In the genomic region with DNA sequence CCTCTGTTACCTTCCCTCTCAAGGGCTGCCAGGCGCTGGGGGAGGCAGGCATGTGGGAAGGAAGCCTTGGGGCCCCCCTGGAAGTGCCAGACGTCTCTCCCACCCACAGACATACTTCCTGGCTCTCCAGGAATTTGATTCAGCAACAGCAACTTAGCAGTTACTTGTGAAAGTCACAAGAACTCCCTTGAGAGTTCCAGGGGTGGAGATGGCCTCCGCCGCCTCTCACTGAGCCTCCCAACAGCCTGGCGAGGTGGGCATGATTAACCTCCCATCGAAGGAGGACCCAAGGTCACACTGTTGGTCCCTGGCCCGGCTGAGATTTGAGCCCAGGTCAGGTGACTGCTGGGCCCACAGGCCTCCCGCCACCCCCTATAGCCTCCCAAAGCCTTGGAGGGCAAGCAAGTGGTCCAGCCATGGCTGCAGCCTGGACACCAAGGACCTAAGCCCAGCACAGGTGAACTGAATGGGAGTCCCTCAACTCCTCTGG, we compare ENCODE assay signal across 11 cellular contexts. TPM values are rescaled to one million over a fixed set of nuclear protein-coding genes. Genes with fewer than 3 reads are reported as not detected.
DNase-seq lines count a peak whose midpoint lies in the region; ATAC-seq and TF ChIP-seq lines count a peak whose summit lies in the region.
"Had no signal": no experiment of that assay in that cellular context is flagged by ENCODE, and none has a peak within 500 bp of the region (broad histone marks: within the 10 kb centered on the region; RNA-seq: fewer than 3 reads in every experiment).

No MANE protein-coding gene starts in this region.

- peak overlapping the region; percentile 11 to 81; a peak in 3 of 4 replicates for H4K8ac ChIP-seq in IMR-90 (ENCODE audit: low read depth in 2 of 2, low read length in 2 of 2)

- TF ChIP-seq RAD21 in IMR-90 (IDR thresholded peaks at IDR 0.05; ENCODE audit: low read length) = no peak

- H3K14ac ChIP-seq in IMR-90 (replicated peaks; ENCODE audit: low read depth, low read length) = peak overlapping the region; percentile 19; the same call in 1 of the 2 replicates

- H4K91ac ChIP-seq in IMR-90 (ENCODE audit: insufficient read depth, low read depth, low read length) = peak overlapping the region; percentile 93

- H4K20me1 ChIP-seq in BLaER1 = no peaks in the 10 kb centered on the region
- H4K20me1 ChIP-seq in IMR-90 (ENCODE audit: insufficient read depth, low read length) = peaks cover 7% of the 10 kb centered on the region; the same call in 1 of the 2 replicates
- no peaks in the 10 kb centered on the region for H4K20me1 ChIP-seq in mammary epithelial cell (ENCODE audit: insufficient read depth, low read length)

- H3K36me3 ChIP-seq in BLaER1 (no peaks in the 10 kb centered on the region), IMR-90 (ENCODE audit: control insufficient read depth, insufficient read depth, low read length) (no peaks in the 10 kb centered on the region), mammary epithelial cell (ENCODE audit: insufficient read depth, low read length) (no peaks in the 10 kb centered on the region), mucosa of rectum (ENCODE audit: control insufficient read depth in 2 of 2, insufficient read depth in 2 of 2, low read length in 2 of 2) (no peaks in the 10 kb centered on the region)

- H3K4me1 ChIP-seq in BLaER1 = peaks cover 63% of the 10 kb centered on the region
- peaks cover 47% of the 10 kb centered on the region for H3K4me1 ChIP-seq in IMR-90 (ENCODE audit: control insufficient read depth, insufficient read depth, low read length)
- H3K4me1 ChIP-seq in mammary epithelial cell (ENCODE audit: insufficient read depth, low read length) = peaks cover 56% of the 10 kb centered on the region
- H3K4me1 ChIP-seq in mucosa of rectum (ENCODE audit: control insufficient read depth in 2 of 2, insufficient read depth in 2 of 2, low read length in 2 of 2) = peaks cover 59 to 67% of the 10 kb centered on the region in 2 donors

- peak overlapping the region; percentile 83 for H3K4ac ChIP-seq in IMR-90 (ENCODE audit: low read depth, low read length)

- 0% methylated on average over 1 of the region's 8 CpGs; no CpG with 5 or more reads in 1 of the 2 experiments for WGBS in IMR-90 (ENCODE audit: extremely low coverage in 2 of 2, insufficient read length in 1 of 2), 2 experiments
- 47% methylated on average over 7 of the region's 8 CpGs for WGBS in mammary epithelial cell (ENCODE audit: low coverage, missing lambda C conversion rate)

- H3K4me2 ChIP-seq in BLaER1 = peak overlapping the region; percentile 92
- H3K4me2 ChIP-seq in IMR-90 (ENCODE audit: low read depth, low read length) = no peak overlapping the region
- H3K4me2 ChIP-seq in mammary epithelial cell (ENCODE audit: insufficient read depth, low read depth, low read length) = peak overlapping the region; percentile 43

- H3K27ac ChIP-seq in BLaER1 = peak overlapping the region; percentile 64
- 0 out of 2 replicates have a peak overlapping the region, but pooled peaks have one; percentile 9 for H3K27ac ChIP-seq in IMR-90 (ENCODE audit: insufficient read depth, low read length)
- H3K27ac ChIP-seq in mammary epithelial cell (ENCODE audit: insufficient read depth, low read depth, low read length) = no peak overlapping the region
- H3K27ac ChIP-seq in mucosa of rectum (ENCODE audit: low read depth in 2 of 2, low read length in 2 of 2) = peak overlapping the region; percentile 89 to 94

- H2AFZ ChIP-seq in IMR-90 (replicated peaks; ENCODE audit: low read length, poor library complexity) = peak overlapping the region; percentile 44
- H2AFZ ChIP-seq in mammary epithelial cell (ENCODE audit: low read depth, low read length) = peak overlapping the region; percentile 19

- CTCF ChIA-PET in IMR-90 (lab: Yijun Ruan, JAX) (interaction anchor here (2.8 kb wide), 1 partner anchor 150 kb away, joined by 9 read pairs; no protein-coding TSS in a partner anchor), mammary epithelial cell (lab: Charles Lee; ENCODE audit: low non-redundant PET) (no interaction called here)

- peak overlapping the region; percentile 66; the same call in 1 of the 2 replicates for H2BK20ac ChIP-seq in IMR-90 (ENCODE audit: low read depth, low read length)

- H3K9ac ChIP-seq in BLaER1 = peak overlapping the region; percentile 42; the same call in 1 of the 2 replicates
- H3K9ac ChIP-seq in IMR-90 (ENCODE audit: low read depth, low read length) = no peak overlapping the region
- H3K9ac ChIP-seq in mammary epithelial cell (ENCODE audit: insufficient read depth, low read length) = no peak overlapping the region
- H3K9ac ChIP-seq in mucosa of rectum (ENCODE audit: low read depth in 1 of 2, low read length in 2 of 2) = peak overlapping the region; percentile 59 to 60

- H2AK5ac ChIP-seq in IMR-90 (ENCODE audit: low read depth, low read length) = peak overlapping the region; percentile 91

- H4K5ac ChIP-seq in IMR-90 (ENCODE audit: low read depth, low read length) = no peak overlapping the region

- no peaks in the 10 kb centered on the region for H3K9me3 ChIP-seq in BLaER1
- no peaks in the 10 kb centered on the region for H3K9me3 ChIP-seq in IMR-90 (ENCODE audit: control insufficient read depth, insufficient read depth, low read length)
- H3K9me3 ChIP-seq in mammary epithelial cell (replicated peaks; ENCODE audit: insufficient read depth, low read length) = no peaks in the 10 kb centered on the region
- H3K9me3 ChIP-seq in mucosa of rectum (ENCODE audit: control insufficient read depth in 2 of 2, low read length in 2 of 2) = no peaks in the 10 kb centered on the region

- intact Hi-C loops in IMR-90 (cut with micrococcal nuclease) (no loop called here), mammary epithelial cell (cut with micrococcal nuclease) (loop anchor here (2.0 kb wide), 1 partner anchor 14 kb away; a partner anchor contains a TSS)

- H3K9me1 ChIP-seq in IMR-90 (ENCODE audit: insufficient read depth, low read length) = peaks cover 24% of the 10 kb centered on the region

- DNase-seq in IMR-90 (peak; percentile 61), mammary epithelial cell (no peak), NCI-H345 treated with DMSO at 0.1 percent for 48 hours (lab: John Stamatoyannopoulos, UW; ENCODE audit: unreplicated experiment) (no peak), Ammon's horn (ENCODE audit: low spot score) (no peak)
- DNase-seq: activated CD4-positive, alpha-beta T cell treated with anti-CD3 and anti-CD28 coated beads for 1 hour; NCI-H1436 treated with DMSO at 0.1 percent for 48 hours had no signal

- H3K79me2 ChIP-seq in mammary epithelial cell (ENCODE audit: insufficient read depth, low read length) = no peaks in the 10 kb centered on the region

- no peak overlapping the region for H3K23ac ChIP-seq in IMR-90 (ENCODE audit: low read depth, low read length)

- H3K4me3 ChIP-seq in BLaER1 (peak overlapping the region; percentile 10; the same call in 1 of the 2 replicates), IMR-90 (ENCODE audit: insufficient read depth, low read depth, low read length) (no peak overlapping the region), mammary epithelial cell (replicated peaks in 1 of 3; ENCODE audit: insufficient read depth in 1 of 3, low read depth in 2 of 3, low read length in 3 of 3) (no peak overlapping the region), mucosa of rectum (ENCODE audit: low read length in 2 of 2) (peak overlapping the region; percentile 50 to 61)

- H2BK5ac ChIP-seq in IMR-90 (ENCODE audit: low read depth, low read length, poor library complexity, severe bottlenecking) = peak overlapping the region; percentile 28

- no peak overlapping the region for H2AK9ac ChIP-seq in IMR-90 (replicated peaks; ENCODE audit: low read depth, low read length, poor library complexity)

- BruUV-seq in IMR-90 (replicated peaks; lab: Mats Ljungman, UMichigan) (no TSS peak), mammary epithelial cell (replicated peaks; lab: Mats Ljungman, UMichigan) (no TSS peak)

- POLR2A ChIA-PET in IMR-90 (lab: Charles Lee; ENCODE audit: unreplicated experiment) = no interaction called here

- in situ Hi-C loops in IMR-90 (cut with MboI; ENCODE audit: low sequenced_read_pairs) (no loop called here), mammary epithelial cell (cut with MboI; ENCODE audit: low sequenced_read_pairs in 2 of 2) (no loop called here)

- TF ChIP-seq CTCF in IMR-90 (conservative IDR thresholded peaks at IDR 0.05; ENCODE audit: low read depth, low read length) = no peak
- no peak for TF ChIP-seq CTCF in mammary epithelial cell (conservative IDR thresholded peaks at IDR 0.05 in 1 of 2, IDR thresholded peaks at IDR 0.05 in 1 of 2; ENCODE audit: extremely low read depth in 1 of 2, insufficient read depth in 1 of 2, low read depth in 1 of 2, low read length in 2 of 2)

- H3K18ac ChIP-seq in IMR-90 (ENCODE audit: low read depth, low read length) = peak overlapping the region; percentile 14; the same call in 1 of the 2 replicates

- dilution Hi-C loops in IMR-90 (cut with HindIII; ENCODE audit: low sequenced_read_pairs, unreplicated experiment) (no loop called here), mammary epithelial cell (cut with HindIII; ENCODE audit: low sequenced_read_pairs) (no loop called here)

- H3K56ac ChIP-seq in IMR-90 (ENCODE audit: extremely low read depth, insufficient read depth, low read length) = no peak overlapping the region

- TF ChIP-seq POLR2A in IMR-90 (IDR thresholded peaks at IDR 0.05; ENCODE audit: low read depth, low read length) = 0 out of 2 replicates have a peak, but pooled peaks have one; percentile 12

- no peaks in the 10 kb centered on the region for H3K79me1 ChIP-seq in IMR-90 (ENCODE audit: low read depth in 1 of 2, low read length in 2 of 2)

- ATAC-seq in IMR-90 (ENCODE audit: low read depth) (no peak), GM18858 (IDR thresholded peaks at IDR 0.05; ENCODE audit: unreplicated experiment) (no peak), HG03460 (IDR thresholded peaks at IDR 0.05; ENCODE audit: unreplicated experiment) (no peak)

- peak overlapping the region; percentile 72 for H2BK120ac ChIP-seq in IMR-90 (ENCODE audit: low read depth, low read length)

- peak overlapping the region; percentile 45; the same call in 2 of the 3 replicates for H2BK15ac ChIP-seq in IMR-90 (ENCODE audit: low read depth, low read length)

- H3K27me3 ChIP-seq in BLaER1 = no peaks in the 10 kb centered on the region
- 0 out of 2 replicates have a peak, but pooled peaks cover 1% of the 10 kb centered on the region for H3K27me3 ChIP-seq in IMR-90 (ENCODE audit: control insufficient read depth, insufficient read depth, low read length)
- H3K27me3 ChIP-seq in mammary epithelial cell (ENCODE audit: insufficient read depth, low read length) = no peaks in the 10 kb centered on the region
- no peaks in the 10 kb centered on the region for H3K27me3 ChIP-seq in mucosa of rectum (ENCODE audit: control insufficient read depth in 2 of 2, insufficient read depth in 2 of 2, low read length in 2 of 2)

TF ChIP-seq in IMR-90, 13 proteins besides CTCF, POLR2A, EP300 and RAD21 (continues in another document):
- TF ChIP-seq MAZ (IDR thresholded peaks at IDR 0.05; ENCODE audit: borderline replicate concordance, low read depth, low read length) (no peak), MAFK (IDR thresholded peaks at IDR 0.05; ENCODE audit: low read depth, low read length) (no peak)

RNA-seq across cellular contexts. Expression of a gene that starts 14.0 kb away (rescaled TPM):
- total RNA-seq in IMR-90 (2012; rRNA removed) (6.4 and 6.8 TPM in 2 replicates), mammary epithelial cell (10 to 100 TPM; 41.3 to 49.6 TPM)
- polyA plus RNA-seq in IMR-90 (2012; rRNA removed) (26.6 and 28.7 TPM in 2 replicates), mammary epithelial cell (51.9 TPM)
- 13.1 and 43.5 TPM in 2 replicates for polyA plus RNA-seq in IMR-90 (2012; cell fraction: cytosol; rRNA removed)
- polyA plus RNA-seq in IMR-90 (2012; cell fraction: nucleus; rRNA removed; ENCODE audit: low replicate concordance) = 11.3 and 20.6 TPM in 2 replicates
- polyA minus RNA-seq in mammary epithelial cell = 57.2 TPM
- polyA plus RNA-seq: CD14-positive monocyte had no signal

Comparison
In these comparisons a context has a peak if more than half of its experiments do, and no peak if none do; other contexts are left out.
1. H3K4me3 ChIP-seq: peak in BLaER1 (single experiment) and mucosa of rectum (2 of 2); none in IMR-90 (single experiment) and mammary epithelial cell (0 of 3).
2. H3K9ac ChIP-seq: peak in BLaER1 (single experiment) and mucosa of rectum (2 of 2); none in IMR-90 (single experiment) and mammary epithelial cell (single experiment).